22 cellular contexts compared by ENCODE assay signal in genomic region chr6:84137989-84138575, GRCh38.
A peak's percentile ranks its signal among the peaks of the same experiment; 100 is the strongest.
DNase-seq lines count a peak whose midpoint lies in the region; ATAC-seq and TF ChIP-seq lines count a peak whose summit lies in the region.
"Had no signal": no experiment of that assay in that cellular context is flagged by ENCODE, and none has a peak within 500 bp of the region (broad histone marks: within the 10 kb centered on the region; RNA-seq: fewer than 3 reads in every experiment).

No MANE protein-coding gene starts in this region.

- H3K4me2 ChIP-seq in mammary epithelial cell (ENCODE audit: insufficient read depth, low read depth, low read length) = no peak overlapping the region

- no peaks in the 10 kb centered on the region for H3K9me3 ChIP-seq in mammary epithelial cell (replicated peaks; ENCODE audit: insufficient read depth, low read length)
- H3K9me3 ChIP-seq: adrenal gland, thyroid gland had no signal

- in situ Hi-C loops in mammary epithelial cell (cut with MboI; ENCODE audit: low sequenced_read_pairs in 2 of 2) = no loop called here

- ATAC-seq in GM18861 (IDR thresholded peaks at IDR 0.05; ENCODE audit: unreplicated experiment) (no peak), GM18505 (IDR thresholded peaks at IDR 0.05; ENCODE audit: unreplicated experiment) (no peak)
- ATAC-seq: left cardiac atrium had no signal

- H2AFZ ChIP-seq in mammary epithelial cell (ENCODE audit: low read depth, low read length) = no peak overlapping the region

- CTCF ChIA-PET in mammary epithelial cell (lab: Charles Lee; ENCODE audit: low non-redundant PET) = no interaction called here

- H4K20me1 ChIP-seq in mammary epithelial cell (ENCODE audit: insufficient read depth, low read length) = no peaks in the 10 kb centered on the region

- no peak overlapping the region for H3K27ac ChIP-seq in mammary epithelial cell (ENCODE audit: insufficient read depth, low read depth, low read length)
- H3K27ac ChIP-seq: adrenal gland, esophagus squamous epithelium had no signal

- no peak for TF ChIP-seq CTCF in mammary epithelial cell (conservative IDR thresholded peaks at IDR 0.05 in 1 of 2, IDR thresholded peaks at IDR 0.05 in 1 of 2; ENCODE audit: extremely low read depth in 1 of 2, insufficient read depth in 1 of 2, low read depth in 1 of 2, low read length in 2 of 2)

- no peaks in the 10 kb centered on the region for H3K36me3 ChIP-seq in mammary epithelial cell (ENCODE audit: insufficient read depth, low read length)
- H3K36me3 ChIP-seq: adrenal gland had no signal

- 50% methylated on average over 2 of the region's 2 CpGs for WGBS in mammary epithelial cell (ENCODE audit: low coverage, missing lambda C conversion rate)

- no peaks in the 10 kb centered on the region for H3K27me3 ChIP-seq in mammary epithelial cell (ENCODE audit: insufficient read depth, low read length)
- H3K27me3 ChIP-seq: adrenal gland, esophagus squamous epithelium, thyroid gland had no signal

- no peaks in the 10 kb centered on the region for H3K79me2 ChIP-seq in mammary epithelial cell (ENCODE audit: insufficient read depth, low read length)

- DNase-seq in EL (peak; percentile 34), NCI-H460 (ENCODE audit: extremely low read depth, low read depth) (peak; percentile 54), mammary epithelial cell (peak; percentile 42), iris pigment epithelial cell (ENCODE audit: low read depth) (peak; percentile 34), SIG-M5 (lab: John Stamatoyannopoulos, UW) (no peak)
- DNase-seq in NK-92 treated with Interleukin-12 subunit alpha and Interleukin-12 subunit beta, amount 100 ng/mL, for 24 hours (lab: John Stamatoyannopoulos, UW) = no peak
- DNase-seq: activated CD4-positive, alpha-beta memory T cell treated with anti-CD3 and anti-CD28 coated beads for 36 hours; adrenal gland; CD4-positive, alpha-beta T cell; DMS153; effector memory CD4-positive, alpha-beta T cell; esophagus squamous epithelium; GOT3; left cardiac atrium; mesenchymal stem cell; naive B cell; NCI-H446 treated with DMSO at 0.1 percent for 48 hours; stimulated activated CD4-positive, alpha-beta T cell treated with anti-CD3 and anti-CD28 coated beads, Interleukin-12 subunit alpha, Interleukin-12 subunit beta, amount 100 ng/mL, for 4 hours; stimulated activated CD4-positive, alpha-beta T cell treated with anti-CD3 and anti-CD28 coated beads, Interleukin-4, amount 100 ng/mL, for 4 hours; thyroid gland had no signal

- no TSS peak for BruUV-seq in mammary epithelial cell (replicated peaks; lab: Mats Ljungman, UMichigan)

- H3K4me1 ChIP-seq in mammary epithelial cell (ENCODE audit: insufficient read depth, low read length) = peaks cover 11% of the 10 kb centered on the region
- H3K4me1 ChIP-seq: adrenal gland, thyroid gland had no signal

- H3K4me3 ChIP-seq in mammary epithelial cell (replicated peaks in 1 of 3; ENCODE audit: insufficient read depth in 1 of 3, low read depth in 2 of 3, low read length in 3 of 3) = no peak overlapping the region
- H3K4me3 ChIP-seq: adrenal gland, esophagus squamous epithelium, thyroid gland had no signal

- dilution Hi-C loops in mammary epithelial cell (cut with HindIII; ENCODE audit: low sequenced_read_pairs) = no loop called here

- no peak for TF ChIP-seq POLR2A in GM18505 (IDR thresholded peaks at IDR 0.05; ENCODE audit: borderline replicate concordance, extremely low read depth, insufficient read depth, insufficient read length)

- intact Hi-C loops in mammary epithelial cell (cut with micrococcal nuclease) = no loop called here

- no peak overlapping the region for H3K9ac ChIP-seq in mammary epithelial cell (ENCODE audit: insufficient read depth, low read length)

Comparison
In these comparisons a context has a peak if more than half of its experiments do, and no peak if none do; other contexts are left out.
1. DNase-seq: peak in EL (single experiment), NCI-H460 (single experiment), mammary epithelial cell (single experiment) and iris pigment epithelial cell (single experiment); none in NK-92 treated with Interleukin-12 subunit alpha and Interleukin-12 subunit beta, amount 100 ng/mL, for 24 hours (single experiment) and SIG-M5 (single experiment).